ENCODE assay signal across 2 cellular contexts in genomic region chr18:70426818-70427217, GRCh38.
TF ChIP-seq lines count a peak whose summit lies in the region.

No MANE protein-coding gene starts in this region.

TF ChIP-seq in HCT116, 20 proteins besides CTCF, POLR2A, EP300 and RAD21:
- TF ChIP-seq CBX3 (IDR thresholded peaks at IDR 0.05; ENCODE audit: low read depth), result no peak
- no peak for TF ChIP-seq EGR1 (IDR thresholded peaks at IDR 0.05; ENCODE audit: low read depth)
TF ChIP-seq in HCT116: peak in this region for 0.

TF ChIP-seq in H1, 55 proteins besides CTCF, POLR2A, EP300 and RAD21:
- TF ChIP-seq CREB1 (IDR thresholded peaks at IDR 0.05), result no peak
- no peak for TF ChIP-seq SP2 (IDR thresholded peaks at IDR 0.05; ENCODE audit: low read length)
- TF ChIP-seq FOSL1 (IDR thresholded peaks at IDR 0.05; ENCODE audit: insufficient read depth, low read depth, low read length), result no peak
- TF ChIP-seq POLR2AphosphoS5 (IDR thresholded peaks at IDR 0.05; ENCODE audit: low read depth, low read length), result no peak
- TF ChIP-seq YY1 (IDR thresholded peaks at IDR 0.05; ENCODE audit: low read depth, low read length), result no peak
- TF ChIP-seq SIN3A (conservative IDR thresholded peaks at IDR 0.05 in 1 of 2, IDR thresholded peaks at IDR 0.05 in 1 of 2; ENCODE audit: low read depth in 1 of 2, low read length in 2 of 2), result no peak
- no peak for TF ChIP-seq CHD2 (IDR thresholded peaks at IDR 0.05; ENCODE audit: low read length)
- TF ChIP-seq GABPA (IDR thresholded peaks at IDR 0.05; ENCODE audit: borderline replicate concordance, insufficient read depth, low read length), result no peak
- no peak for TF ChIP-seq KDM1A (IDR thresholded peaks at IDR 0.05; ENCODE audit: borderline replicate concordance, low read length)
- TF ChIP-seq BACH1 (IDR thresholded peaks at IDR 0.05; ENCODE audit: low read length), result no peak
- TF ChIP-seq CHD7 (IDR thresholded peaks at IDR 0.05; ENCODE audit: insufficient replicate concordance, low read length), result no peak
- TF ChIP-seq PHF8 (conservative IDR thresholded peaks at IDR 0.05; ENCODE audit: low read depth, low read length), result no peak
- TF ChIP-seq SUZ12 (IDR thresholded peaks at IDR 0.05; ENCODE audit: low read length), result no peak
- TF ChIP-seq CBX8 (IDR thresholded peaks at IDR 0.05; ENCODE audit: borderline replicate concordance, low read depth, low read length), result no peak
TF ChIP-seq in H1: peak in this region for 0.
